Comparison of ENCODE assay signal across 8 cellular contexts in genomic region chrX:71198066-71198465, GRCh38. TPM values are rescaled to one million over a fixed set of nuclear protein-coding genes. Genes with fewer than 3 reads are reported as not detected.
DNase-seq lines count a peak whose midpoint lies in the region; ATAC-seq and TF ChIP-seq lines count a peak whose summit lies in the region.

No MANE protein-coding gene starts in this region.

- H3K27me3 ChIP-seq in GM06990 (replicated peaks; ENCODE audit: control insufficient read depth, insufficient read depth, low read length), result no peaks in the 10 kb centered on the region
- H3K27me3 ChIP-seq in MM.1S (replicated peaks; ENCODE audit: insufficient read depth, low read length), result no peaks in the 10 kb centered on the region
- peaks cover 3% of the 10 kb centered on the region for H3K27me3 ChIP-seq in effector memory CD4-positive, alpha-beta T cell (replicated peaks; ENCODE audit: control insufficient read depth, insufficient read depth, low read length, poor library complexity, severe bottlenecking)
- H3K27me3 ChIP-seq in transverse colon, result no peaks in the 10 kb centered on the region
- no peaks in the 10 kb centered on the region for H3K27me3 ChIP-seq in BE2C

- no peak overlapping the region for H3K9ac ChIP-seq in MM.1S (ENCODE audit: low read length)

- H3K36me3 ChIP-seq in GM06990 (ENCODE audit: control insufficient read depth, insufficient read depth, low read length), result no peaks in the 10 kb centered on the region
- no peaks in the 10 kb centered on the region for H3K36me3 ChIP-seq in MM.1S (replicated peaks; ENCODE audit: insufficient read depth, low read length)
- no peaks in the 10 kb centered on the region for H3K36me3 ChIP-seq in effector memory CD4-positive, alpha-beta T cell (ENCODE audit: control insufficient read depth, insufficient read depth, low read length)
- no peaks in the 10 kb centered on the region for H3K36me3 ChIP-seq in transverse colon
- no peaks in the 10 kb centered on the region for H3K36me3 ChIP-seq in BE2C

- H3K27ac Mint-ChIP-seq in osteocyte (ENCODE audit: unreplicated experiment), result no peak overlapping the region

- no peaks in the 10 kb centered on the region for H3K36me3 Mint-ChIP-seq in osteocyte (ENCODE audit: unreplicated experiment)

- H3K9me3 ChIP-seq in MM.1S (replicated peaks; ENCODE audit: insufficient read depth, low read length) (no peaks in the 10 kb centered on the region), transverse colon (no peaks in the 10 kb centered on the region), BE2C (no peaks in the 10 kb centered on the region)
- H3K9me3 ChIP-seq in effector memory CD4-positive, alpha-beta T cell (ENCODE audit: control insufficient read depth, low read length), result no peaks in the 10 kb centered on the region

- in situ Hi-C loops in transverse colon (cut with MboI; ENCODE audit: low pct_ligation_motif_present in 1 of 4, low pct_unique_long_range_greater_than_20kb in 1 of 4, low sequenced_read_pairs in 3 of 4), result loop anchor here in 2 of 4 donors (25.0 kb wide), 3 partner anchors 111 to 436 kb away; partner anchors contain the start of gene FOXO4 (in 1 of the 2)

- no peaks in the 10 kb centered on the region for H3K9me3 Mint-ChIP-seq in osteocyte (ENCODE audit: unreplicated experiment)

- H3K27ac ChIP-seq in MM.1S (ENCODE audit: low read length) (peak overlapping the region; percentile 23; the same call in 1 of the 2 replicates), transverse colon (peak overlapping the region in 1 of 4 donors; percentile 41)
- H3K27ac ChIP-seq in effector memory CD4-positive, alpha-beta T cell (ENCODE audit: insufficient read depth, low read length, poor library complexity, severe bottlenecking), result peak overlapping the region; percentile 19

- peak; percentile 30 for DNase-seq in GM06990 (ENCODE audit: extremely low read depth, insufficient read length)
- no peak for DNase-seq in MM.1S
- no peak for DNase-seq in effector memory CD4-positive, alpha-beta T cell
- no peak for DNase-seq in osteocyte (ENCODE audit: extremely low spot score, unreplicated experiment)
- no peak for DNase-seq in transverse colon
- DNase-seq in BE2C, result no peak
- no peak for DNase-seq in cerebellar nuclear complex (lab: John Stamatoyannopoulos, UW)

- H3K9me2 ChIP-seq in MM.1S (replicated peaks; ENCODE audit: insufficient read depth, low read length), result no peaks in the 10 kb centered on the region

- H3K79me2 ChIP-seq in MM.1S (ENCODE audit: low read length), result no peaks in the 10 kb centered on the region

- H3K4me3 ChIP-seq in GM06990 (replicated peaks; ENCODE audit: low read depth, low read length), result peak overlapping the region; percentile 63
- H3K4me3 ChIP-seq in MM.1S (ENCODE audit: low read length), result peak overlapping the region; percentile 47
- H3K4me3 ChIP-seq in effector memory CD4-positive, alpha-beta T cell (ENCODE audit: insufficient read depth, low read depth, low read length, poor library complexity, severe bottlenecking), result peak overlapping the region; percentile 28
- peak overlapping the region in 1 of 4 donors; percentile 27 for H3K4me3 ChIP-seq in transverse colon
- H3K4me3 ChIP-seq in BE2C (ENCODE audit: low read depth, low read length), result no peak overlapping the region

- no peaks in the 10 kb centered on the region for H3K4me1 Mint-ChIP-seq in osteocyte (ENCODE audit: unreplicated experiment)

- peak; percentile 71 for ATAC-seq in GM21423 (IDR thresholded peaks at IDR 0.05; ENCODE audit: unreplicated experiment)

- H3K27me3 Mint-ChIP-seq in osteocyte (ENCODE audit: unreplicated experiment), result no peaks in the 10 kb centered on the region

- no peaks in the 10 kb centered on the region for H3K4me1 ChIP-seq in MM.1S (ENCODE audit: low read length)
- H3K4me1 ChIP-seq in effector memory CD4-positive, alpha-beta T cell (ENCODE audit: control insufficient read depth, insufficient read depth, low read length, poor library complexity, severe bottlenecking), result peaks cover 4% of the 10 kb centered on the region
- H3K4me1 ChIP-seq in transverse colon, result no peaks in the 10 kb centered on the region
- no peaks in the 10 kb centered on the region for H3K4me1 ChIP-seq in BE2C

- no peaks in the 10 kb centered on the region for H3F3A ChIP-seq in MM.1S (ENCODE audit: insufficient read depth, low read length)

- TF ChIP-seq CTCF in GM06990 (IDR thresholded peaks at IDR 0.05; ENCODE audit: insufficient read depth, low read length, poor library complexity, severe bottlenecking), result no peak
- TF ChIP-seq CTCF in MM.1S (IDR thresholded peaks at IDR 0.05; ENCODE audit: low read length), result no peak
- TF ChIP-seq CTCF in osteocyte (IDR thresholded peaks at IDR 0.05), result no peak
- TF ChIP-seq CTCF in transverse colon (IDR thresholded peaks at IDR 0.05), result no peak
- no peak for TF ChIP-seq CTCF in BE2C (IDR thresholded peaks at IDR 0.05; ENCODE audit: low read depth, low read length)

- WGBS in transverse colon (ENCODE audit: low coverage in 1 of 2), 2 donors, result 63% methylated on average over 3 of the region's 3 CpGs; no CpG with 5 or more reads in 1 of the 2 donors

- no peak for TF ChIP-seq EP300 in transverse colon (IDR thresholded peaks at IDR 0.05; ENCODE audit: low read depth)

- peak overlapping the region; percentile 78 for H2AFZ ChIP-seq in MM.1S (ENCODE audit: low read length)

- H3K4me2 ChIP-seq in MM.1S (ENCODE audit: low read depth, low read length), result peak overlapping the region; percentile 46

- H4K20me1 ChIP-seq in MM.1S (ENCODE audit: insufficient read depth, low read length), result no peaks in the 10 kb centered on the region

- intact Hi-C loops in transverse colon (cut with DNase I; ENCODE audit: low total_unique reads), result no loop called here

- H3K4me3 Mint-ChIP-seq in osteocyte (ENCODE audit: unreplicated experiment), result no peak overlapping the region

- no peak for TF ChIP-seq POLR2A in transverse colon (IDR thresholded peaks at IDR 0.05)

RNA-seq across cellular contexts. Expression of gene GJB1, which starts 25.0 kb away (rescaled TPM):
- total RNA-seq in osteocyte, result not detected in 2 replicates
- 10 to 100 TPM; 20.9 to 73.3 (median 48.3) TPM for total RNA-seq in transverse colon
- not detected for polyA plus RNA-seq in BE2C (2012; ENCODE audit: insufficient read depth, insufficient read length, low read depth)

RNA-seq across cellular contexts. Expression of gene NLGN3, which starts 53.4 kb away (rescaled TPM):
- total RNA-seq in osteocyte (0.51 and 1.1 TPM in 2 replicates), transverse colon (1 to 10 TPM in 1 of 4 donors, under 1 TPM in 2, not detected in 1; 0.40 to 1.1 (median 0.64) TPM)
- 3.2 TPM for polyA plus RNA-seq in BE2C (2012; ENCODE audit: insufficient read depth, insufficient read length, low read depth)

RNA-seq across cellular contexts. Expression of gene ZMYM3, which starts 55.9 kb away (rescaled TPM):
- 34.2 and 39.2 TPM in 2 replicates for total RNA-seq in osteocyte
- total RNA-seq in transverse colon, result 10 to 100 TPM in 3 of 4 donors, 1 to 10 TPM in 1; 5.2 to 26.9 (median 13.4) TPM
- polyA plus RNA-seq in BE2C (2012; ENCODE audit: insufficient read depth, insufficient read length, low read depth), result 26.0 TPM

Comparison
In these comparisons a context has a peak if more than half of its experiments do, and no peak if none do; other contexts are left out.
1. RNA of gene GJB1, which starts 25.0 kb away (total RNA-seq): 20.9 to 73.3 TPM in transverse colon; not detected in osteocyte; every median in the first group is over 10 times any median in the second.